8 cellular contexts compared by ENCODE assay signal in the genomic region with DNA sequence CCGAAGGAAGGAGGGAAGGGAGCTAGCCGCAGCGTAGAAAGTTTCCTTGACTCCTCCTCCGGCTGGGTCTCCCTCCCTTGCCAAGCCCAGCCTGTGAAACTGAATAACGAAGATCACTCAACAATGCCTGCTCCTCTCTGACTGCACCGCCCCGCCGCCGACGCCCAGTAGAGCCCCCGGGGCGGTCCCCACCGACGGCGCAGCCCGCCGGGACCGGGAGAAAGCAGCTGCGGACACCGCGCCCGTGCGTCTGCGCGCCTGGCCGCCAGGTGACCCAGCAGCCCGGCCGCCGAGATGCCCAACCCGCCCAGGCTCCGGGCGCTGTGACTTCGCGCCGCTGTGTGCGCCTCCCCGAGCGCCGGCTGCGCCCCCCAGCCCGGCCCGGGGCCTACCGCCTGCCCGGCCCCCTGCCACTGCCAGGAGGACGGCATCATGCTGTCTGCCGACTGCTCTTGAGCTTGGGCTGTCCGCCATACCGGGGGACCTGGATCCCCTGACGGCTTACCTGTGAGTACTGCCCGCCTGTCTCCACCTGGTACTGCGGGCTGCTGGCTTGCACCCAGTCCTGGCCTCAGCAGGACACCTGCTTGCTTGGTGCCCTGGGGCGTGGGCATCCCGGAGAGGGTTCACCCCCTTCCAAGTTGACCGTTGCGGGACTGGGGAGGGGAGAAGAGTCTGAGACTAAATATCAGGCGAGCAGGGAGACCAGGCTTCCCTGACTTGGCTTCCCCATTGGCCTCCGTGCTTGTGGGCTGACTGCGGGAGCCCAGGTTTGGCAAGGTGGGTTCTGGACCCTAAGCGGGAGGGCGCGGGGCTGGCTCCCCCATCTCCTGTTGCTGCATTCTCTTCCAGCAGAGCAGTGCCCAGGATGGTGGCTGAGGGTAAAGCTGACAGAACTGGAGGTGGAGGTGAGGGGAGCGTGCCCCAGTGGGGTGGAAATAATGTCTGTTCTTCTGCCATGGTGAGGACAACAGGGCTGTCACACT. TPM values are rescaled to one million over a fixed set of nuclear protein-coding genes. Genes with fewer than 3 reads are reported as not detected.
A peak's percentile ranks its signal among the peaks of the same experiment; 100 is the strongest.
DNase-seq lines count a peak whose midpoint lies in the region; ATAC-seq, FAIRE-seq and TF ChIP-seq lines count a peak whose summit lies in the region.

No MANE protein-coding gene starts in this region.

- DNase-seq in ELF-1 (ENCODE audit: low read depth, low spot score) (peak; percentile 85), NCI-H69 (lab: John Stamatoyannopoulos, UW) (peak; percentile 83), endothelial cell (ENCODE audit: low spot score) (peak; percentile 57), naive B cell (no peak), activated gamma-delta T cell (lab: John Stamatoyannopoulos, UW) (no peak), HCEC 1CT (no peak), NCI-H1048 (lab: John Stamatoyannopoulos, UW) (no peak), H54 (ENCODE audit: insufficient read length, low spot score) (no peak)

- H3K4me1 Mint-ChIP-seq in endothelial cell (ENCODE audit: unreplicated experiment) (peaks cover 28% of the 10 kb centered on the region), naive B cell (peaks cover 7 to 14% (median 10%) of the 10 kb centered on the region in 3 donors)

- H3K27me3 Mint-ChIP-seq in endothelial cell (ENCODE audit: unreplicated experiment) (peaks cover 14% of the 10 kb centered on the region), naive B cell (peaks cover 33 to 64% (median 64%) of the 10 kb centered on the region in 3 donors)

- ATAC-seq in naive B cell (ENCODE audit: low read depth in 2 of 2), result no peak

- FAIRE-seq in H54 (lab: Jason Lieb, UNC), result no peak

- H3K27ac Mint-ChIP-seq in endothelial cell (ENCODE audit: unreplicated experiment) (no peak overlapping the region), naive B cell (no peak overlapping the region)

- no peaks in the 10 kb centered on the region for H3K9me3 Mint-ChIP-seq in endothelial cell (ENCODE audit: unreplicated experiment)
- H3K9me3 Mint-ChIP-seq in naive B cell, result no peaks in the 10 kb centered on the region

- peak; percentile 14 for TF ChIP-seq CTCF in endothelial cell (IDR thresholded peaks at IDR 0.05; ENCODE audit: unreplicated experiment)

- H3K4me3 Mint-ChIP-seq in endothelial cell (ENCODE audit: unreplicated experiment), result peak overlapping the region; percentile 85
- H3K4me3 Mint-ChIP-seq in naive B cell, result peak overlapping the region in 7 of 8 donors; percentile 61 to 87 (median 76)

- H3K36me3 Mint-ChIP-seq in endothelial cell (ENCODE audit: low read depth, unreplicated experiment) (peaks cover 3% of the 10 kb centered on the region), naive B cell (no peaks in the 10 kb centered on the region)

- TF ChIP-seq POLR2A in H54 (IDR thresholded peaks at IDR 0.05; ENCODE audit: low read depth, low read length), result no peak

RNA-seq across cellular contexts. Expression of gene SPTLC1, which starts 26.2 kb away (rescaled TPM):
- total RNA-seq in endothelial cell (ENCODE audit: unreplicated experiment), result 69.2 TPM
- polyA plus RNA-seq in naive B cell (ENCODE audit: low read depth in 6 of 6), result 10 to 100 TPM; 32.8 to 53.5 (median 44.2) TPM

Comparison
In these comparisons a context has a peak if more than half of its experiments do, and no peak if none do; other contexts are left out.
1. DNase-seq: peak in ELF-1 (single experiment), NCI-H69 (single experiment) and endothelial cell (single experiment); none in naive B cell (single experiment), activated gamma-delta T cell (single experiment), HCEC 1CT (single experiment), NCI-H1048 (single experiment) and H54 (single experiment).